In genomic region chr4:123396294-123397275, GRCh38 we compare ENCODE assay signal across 1 cellular context.
A peak's percentile ranks its signal among the peaks of the same experiment; 100 is the strongest.
TF ChIP-seq lines count a peak whose summit lies in the region.

A gene with protein sequence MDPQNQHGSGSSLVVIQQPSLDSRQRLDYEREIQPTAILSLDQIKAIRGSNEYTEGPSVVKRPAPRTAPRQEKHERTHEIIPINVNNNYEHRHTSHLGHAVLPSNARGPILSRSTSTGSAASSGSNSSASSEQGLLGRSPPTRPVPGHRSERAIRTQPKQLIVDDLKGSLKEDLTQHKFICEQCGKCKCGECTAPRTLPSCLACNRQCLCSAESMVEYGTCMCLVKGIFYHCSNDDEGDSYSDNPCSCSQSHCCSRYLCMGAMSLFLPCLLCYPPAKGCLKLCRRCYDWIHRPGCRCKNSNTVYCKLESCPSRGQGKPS (plus strand): TSS chr4:123396795. CDS start chr4:123401592, 4,797 bp downstream.

TF ChIP-seq in SK-N-SH, 30 proteins besides CTCF, POLR2A, EP300 and RAD21 (continued from another document):
- peak; percentile 26; the same call in 1 of the 2 replicates for TF ChIP-seq YY1 (IDR thresholded peaks at IDR 0.05; ENCODE audit: low read depth)
- no peak for TF ChIP-seq CHD2 (IDR thresholded peaks at IDR 0.05; ENCODE audit: low read length, partially characterized antibody)
- no peak for TF ChIP-seq GABPA (IDR thresholded peaks at IDR 0.05; ENCODE audit: low read depth)
- peak; percentile 50; the same call in 1 of the 2 replicates for TF ChIP-seq REST (IDR thresholded peaks at IDR 0.05; ENCODE audit: low read depth, low read length)
- TF ChIP-seq TAF1 (IDR thresholded peaks at IDR 0.05; ENCODE audit: borderline replicate concordance, low read depth, low read length), result peak; percentile 94
- no peak for TF ChIP-seq GATA2 (CRISPR knock-in tag; IDR thresholded peaks at IDR 0.05)
- peak; percentile 44; the same call in 1 of the 2 replicates for TF ChIP-seq TCF12 (IDR thresholded peaks at IDR 0.05)
- no peak for TF ChIP-seq ZBTB33 (IDR thresholded peaks at IDR 0.05; ENCODE audit: borderline replicate concordance, low read depth)
- peak; percentile 42; the same call in 1 of the 2 replicates for TF ChIP-seq MXI1 (IDR thresholded peaks at IDR 0.05; ENCODE audit: low read depth, low read length)
